ENCODE assay signal across 1 cellular context in genomic region chr3:6861331-6861988, GRCh38.
TF ChIP-seq lines count a peak whose summit lies in the region.

No MANE protein-coding gene starts in this region.

TF ChIP-seq in SK-N-SH treated with all-trans-retinoic acid at 6 μM for 48 hours, 23 proteins besides CTCF, POLR2A, EP300 and RAD21 (continued from another document):
- TF ChIP-seq CREB5 (CRISPR knock-in tag; IDR thresholded peaks at IDR 0.05; ENCODE audit: low read depth): no peak
- no peak for TF ChIP-seq TOX (CRISPR knock-in tag; IDR thresholded peaks at IDR 0.05; ENCODE audit: borderline replicate concordance)
- no peak for TF ChIP-seq GLIS3 (CRISPR knock-in tag; IDR thresholded peaks at IDR 0.05)
